1 cellular context compared by ENCODE assay signal in the genomic region with DNA sequence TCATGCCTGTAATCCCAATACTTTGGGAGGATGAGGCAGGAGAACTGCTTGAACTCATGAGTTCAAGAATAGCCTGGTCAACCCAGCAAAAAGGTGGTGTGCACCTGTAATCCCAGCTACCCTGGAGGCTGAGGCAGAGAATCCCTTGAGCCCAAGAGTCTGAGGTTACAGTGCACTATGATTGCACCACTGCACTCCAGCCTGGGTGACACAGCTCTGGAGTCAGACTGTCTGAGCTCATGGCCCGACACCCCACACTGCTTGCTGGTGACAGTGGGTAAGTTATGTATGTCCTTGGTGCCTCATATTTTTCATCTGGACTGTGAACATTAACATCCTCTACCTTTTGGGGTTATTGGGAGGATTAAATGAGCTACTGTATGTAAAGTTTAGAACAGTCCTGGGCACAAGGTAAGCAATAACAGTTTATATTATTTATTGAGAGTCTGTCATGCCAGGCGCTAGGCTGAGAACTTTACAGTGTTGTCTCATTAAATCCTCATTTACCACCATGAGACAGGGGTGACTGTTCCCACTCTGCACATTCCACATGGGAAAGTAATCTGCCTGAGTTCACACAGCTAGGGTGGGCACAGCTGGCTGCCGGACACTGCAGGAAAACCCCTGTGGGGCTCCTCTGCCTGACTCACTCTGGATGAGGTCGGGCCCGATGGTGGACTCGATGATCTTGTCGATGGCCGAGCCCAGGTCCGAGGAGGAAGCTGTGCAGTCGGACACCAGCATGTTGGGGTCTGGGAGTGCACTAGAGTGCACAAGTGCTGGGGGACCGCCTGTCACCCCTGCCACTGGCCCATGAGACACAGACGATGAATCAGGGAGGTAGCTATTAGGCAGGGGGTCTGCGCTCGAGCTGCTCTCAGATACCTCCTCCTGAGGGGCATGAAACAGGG.
TF ChIP-seq lines count a peak whose summit lies in the region.

No MANE protein-coding gene starts in this region.

TF ChIP-seq in HEK293T, 16 proteins besides CTCF, POLR2A, EP300 and RAD21 (continued from another document):
- TF ChIP-seq BHLHE40 (IDR thresholded peaks at IDR 0.05; ENCODE audit: borderline replicate concordance) (no peak), CTBP1 (IDR thresholded peaks at IDR 0.05; ENCODE audit: borderline replicate concordance) (no peak), ARNT (IDR thresholded peaks at IDR 0.05) (no peak), ZNF384 (IDR thresholded peaks at IDR 0.05) (no peak), L3MBTL2 (conservative IDR thresholded peaks at IDR 0.05) (no peak), FOXK2 (IDR thresholded peaks at IDR 0.05) (no peak), SP1 (IDR thresholded peaks at IDR 0.05) (no peak), LEF1 (IDR thresholded peaks at IDR 0.05; ENCODE audit: borderline replicate concordance) (no peak), HDGF (IDR thresholded peaks at IDR 0.05; ENCODE audit: borderline replicate concordance) (no peak), NFRKB (IDR thresholded peaks at IDR 0.05) (no peak), SUZ12 (IDR thresholded peaks at IDR 0.05) (no peak), TARDBP (IDR thresholded peaks at IDR 0.05) (no peak)
